ENCODE assay signal across 17 cellular contexts in the genomic region with DNA sequence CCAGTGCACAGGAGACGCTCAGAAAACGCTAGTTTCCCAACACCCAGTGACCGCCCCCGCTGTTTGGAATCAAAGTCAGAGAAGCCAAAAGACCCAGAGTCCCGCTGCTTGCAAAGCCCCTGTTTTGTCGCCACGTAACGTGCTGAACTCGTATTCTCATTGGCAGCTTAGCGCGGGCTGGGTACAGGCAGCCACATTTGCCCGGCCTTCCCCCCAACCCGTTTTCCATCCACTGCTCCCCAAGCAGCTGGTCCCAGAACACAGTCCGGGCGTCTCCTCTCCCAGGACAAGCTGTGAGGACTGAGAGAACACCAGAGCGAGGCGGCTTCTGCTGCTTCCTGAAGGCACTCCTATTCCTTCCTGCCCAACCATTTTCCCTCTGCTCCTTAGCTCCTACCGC. TPM values are rescaled to one million over a fixed set of nuclear protein-coding genes. Genes with fewer than 3 reads are reported as not detected.
"Had no signal": no experiment of that assay in that cellular context is flagged by ENCODE, and none has a peak within 500 bp of the region (broad histone marks: within the 10 kb centered on the region; RNA-seq: fewer than 3 reads in every experiment).

No MANE protein-coding gene starts in this region.

- ATAC-seq: activated naive CD8-positive, alpha-beta T cell treated with anti-CD3 and anti-CD28 coated beads, Interleukin-2, amount 50 U/mL, for 24 hours; left ventricle myocardium superior; right lobe of liver; stimulated activated naive CD8-positive, alpha-beta T cell treated with anti-CD3 and anti-CD28 coated beads, Interleukin-15, amount 100 ng/mL, for 72 hours had no signal

- DNase-seq: activated CD4-positive, alpha-beta T cell treated with anti-CD3 and anti-CD28 coated beads, Interleukin-2, amount 50 U/mL, for 1 hour; activated naive CD4-positive, alpha-beta T cell treated with Interleukin-2 at 50 U/mL for 16 hours; activated naive CD8-positive, alpha-beta T cell treated with anti-CD3 and anti-CD28 coated beads, Interleukin-2, amount 50 U/mL, for 24 hours; activated T-cell treated with anti-CD3 and anti-CD28 coated beads for 4 hours; aorta; dermis blood vessel endothelial cell; erythroblast; left ventricle myocardium superior; occipital lobe; right lobe of liver; spleen; stimulated activated naive CD8-positive, alpha-beta T cell treated with anti-CD3 and anti-CD28 coated beads, Interleukin-15, amount 100 ng/mL, for 72 hours; testis had no signal

- H3K9me3 Mint-ChIP-seq: activated naive CD8-positive, alpha-beta T cell treated with anti-CD3 and anti-CD28 coated beads, Interleukin-2, amount 50 U/mL, for 24 hours; natural killer cell treated with Interleukin-12 subunit alpha and Interleukin-12 subunit beta and Interleukin-15 and Interleukin-18, amount 100 ng/mL, for 72 hours; stimulated activated naive CD8-positive, alpha-beta T cell treated with anti-CD3 and anti-CD28 coated beads, Interleukin-15, amount 100 ng/mL, for 72 hours; T-helper 2 cell treated with Interferon-gamma antibody and Interleukin-4, amounts not matched to agents 5 μg/mL and 100 μg/mL, for 36 hours had no signal

- H3K4me1 Mint-ChIP-seq: activated naive CD8-positive, alpha-beta T cell treated with anti-CD3 and anti-CD28 coated beads, Interleukin-2, amount 50 U/mL, for 24 hours; stimulated activated naive CD8-positive, alpha-beta T cell treated with anti-CD3 and anti-CD28 coated beads, Interleukin-15, amount 100 ng/mL, for 72 hours had no signal

- H3K36me3 ChIP-seq: prostate gland, right lobe of liver, spleen had no signal

- H3K4me3 ChIP-seq: prostate gland, right lobe of liver, spleen, testis had no signal

- H3K27ac ChIP-seq: prostate gland, right lobe of liver, spleen, testis had no signal

- H3K4me3 Mint-ChIP-seq: activated naive CD8-positive, alpha-beta T cell treated with anti-CD3 and anti-CD28 coated beads, Interleukin-2, amount 50 U/mL, for 24 hours; natural killer cell treated with Interleukin-12 subunit alpha and Interleukin-12 subunit beta and Interleukin-15 and Interleukin-18, amount 100 ng/mL, for 72 hours; stimulated activated naive CD8-positive, alpha-beta T cell treated with anti-CD3 and anti-CD28 coated beads, Interleukin-15, amount 100 ng/mL, for 72 hours; T-helper 2 cell treated with Interferon-gamma antibody and Interleukin-4, amounts not matched to agents 5 μg/mL and 100 μg/mL, for 36 hours had no signal

- H3K27ac Mint-ChIP-seq: activated naive CD8-positive, alpha-beta T cell treated with anti-CD3 and anti-CD28 coated beads, Interleukin-2, amount 50 U/mL, for 24 hours; natural killer cell treated with Interleukin-12 subunit alpha and Interleukin-12 subunit beta and Interleukin-15 and Interleukin-18, amount 100 ng/mL, for 72 hours; stimulated activated naive CD8-positive, alpha-beta T cell treated with anti-CD3 and anti-CD28 coated beads, Interleukin-15, amount 100 ng/mL, for 72 hours; T-helper 2 cell treated with Interferon-gamma antibody and Interleukin-4, amounts not matched to agents 5 μg/mL and 100 μg/mL, for 36 hours had no signal

- H3K27me3 ChIP-seq: right lobe of liver, testis had no signal

- H3K36me3 Mint-ChIP-seq: natural killer cell treated with Interleukin-12 subunit alpha and Interleukin-12 subunit beta and Interleukin-15 and Interleukin-18, amount 100 ng/mL, for 72 hours had no signal

- H3K4me1 ChIP-seq: prostate gland, right lobe of liver, spleen, testis had no signal

- FAIRE-seq: bronchial epithelial cell had no signal

- H3K9me3 ChIP-seq: prostate gland, right lobe of liver, spleen, testis had no signal

RNA-seq across cellular contexts. Expression of gene RASGRF1, which starts 54.8 kb away (rescaled TPM):
- total RNA-seq: left ventricle myocardium superior had no signal
- polyA plus RNA-seq: aorta had no signal
